29 cellular contexts compared by ENCODE assay signal in genomic region chr1:160024195-160024905, GRCh38. TPM values are rescaled to one million over a fixed set of nuclear protein-coding genes. Genes with fewer than 3 reads are reported as not detected.
DNase-seq lines count a peak whose midpoint lies in the region; ATAC-seq, FAIRE-seq and TF ChIP-seq lines count a peak whose summit lies in the region.
"Had no signal": no experiment of that assay in that cellular context is flagged by ENCODE, and none has a peak within 500 bp of the region (broad histone marks: within the 10 kb centered on the region; RNA-seq: fewer than 3 reads in every experiment).

No MANE protein-coding gene starts in this region.

- no peak overlapping the region for H2AK5ac ChIP-seq in mesenchymal stem cell (ENCODE audit: low read length, severe bottlenecking)

- WGBS in small intestine, 3 donors, result 18 to 40% (median 36%) methylated on average over 2 of the region's 2 CpGs
- WGBS in mesenchymal stem cell, result 94% methylated on average over 2 of the region's 2 CpGs

- no peak overlapping the region for H2AFZ ChIP-seq in mesenchymal stem cell (ENCODE audit: low read depth, low read length)

- peak overlapping the region; percentile 54 for H3K27ac ChIP-seq in left ventricle myocardium inferior (replicated peaks)
- H3K27ac ChIP-seq in small intestine (ENCODE audit: low read depth in 1 of 2, low read length in 1 of 2), result no peak overlapping the region
- no peak overlapping the region for H3K27ac ChIP-seq in mesenchymal stem cell (ENCODE audit: low read length, poor library complexity, severe bottlenecking)
- H3K27ac ChIP-seq: esophagus squamous epithelium, left lung, upper lobe of right lung, WERI-Rb-1 had no signal

- no peak overlapping the region for H4K91ac ChIP-seq in mesenchymal stem cell (ENCODE audit: low read length)

- no peaks in the 10 kb centered on the region for H3K27me3 Mint-ChIP-seq in stimulated activated naive CD8-positive, alpha-beta T cell treated with anti-CD3 and anti-CD28 coated beads, Interleukin-15, amount 100 ng/mL, for 72 hours

- peaks cover 34% of the 10 kb centered on the region for H3K4me1 ChIP-seq in adipocyte (ENCODE audit: control insufficient read depth, insufficient read depth, low read length)
- peaks cover 39% of the 10 kb centered on the region for H3K4me1 ChIP-seq in left ventricle myocardium inferior
- H3K4me1 ChIP-seq in small intestine (ENCODE audit: control insufficient read depth in 2 of 2, insufficient read depth in 1 of 2, low read depth in 1 of 2, low read length in 1 of 2), result peaks cover 2 to 4% of the 10 kb centered on the region in 2 donors
- H3K4me1 ChIP-seq in mesenchymal stem cell (ENCODE audit: control insufficient read depth, insufficient read depth, low read depth, low read length), result no peaks in the 10 kb centered on the region
- H3K4me1 ChIP-seq: Caco-2 had no signal

- no peak overlapping the region for H3K23ac ChIP-seq in mesenchymal stem cell (ENCODE audit: low read length in 2 of 2)

- peak overlapping the region; percentile 72 for H3K9ac ChIP-seq in adipocyte (ENCODE audit: low read length)
- no peak overlapping the region for H3K9ac ChIP-seq in mesenchymal stem cell (ENCODE audit: low read length)

- H3K4me2 ChIP-seq in mesenchymal stem cell (ENCODE audit: low read length, poor library complexity, severe bottlenecking), result no peak overlapping the region

- TF ChIP-seq CTCF in left ventricle myocardium inferior (IDR thresholded peaks at IDR 0.05; ENCODE audit: borderline replicate concordance), result no peak

- intact Hi-C loops in left ventricle myocardium inferior (cut with micrococcal nuclease), result no loop called here
- intact Hi-C loops in posterior cingulate gyrus (cut with DNase I), result no loop called here

- peaks cover 8% of the 10 kb centered on the region for H3K4me1 Mint-ChIP-seq in stimulated activated naive CD8-positive, alpha-beta T cell treated with anti-CD3 and anti-CD28 coated beads, Interleukin-15, amount 100 ng/mL, for 72 hours
- H3K4me1 Mint-ChIP-seq: endodermal cell had no signal

- no peak overlapping the region for H2BK5ac ChIP-seq in mesenchymal stem cell (ENCODE audit: low read depth, low read length, poor library complexity, severe bottlenecking)

- DNase-seq in NCI-H2227 (lab: John Stamatoyannopoulos, UW; ENCODE audit: unreplicated experiment) (peak; percentile 76), adipocyte (ENCODE audit: low read depth) (no peak), left ventricle myocardium inferior (no peak), small intestine (peak; percentile 82), posterior cingulate gyrus (no peak), mesenchymal stem cell (no peak)
- no peak for DNase-seq in stimulated activated naive CD8-positive, alpha-beta T cell treated with anti-CD3 and anti-CD28 coated beads, Interleukin-15, amount 100 ng/mL, for 72 hours
- DNase-seq: activated CD4-positive, alpha-beta T cell treated with anti-CD3 and anti-CD28 coated beads for 48 hours; activated naive CD4-positive, alpha-beta T cell treated with Interleukin-2 at 50 U/mL for 16 hours; activated T-cell treated with anti-CD3 and anti-CD28 coated beads, Interleukin-2, amount 50 U/mL, for 48 hours; Caco-2; DMS79 treated with DMSO at 0.1 percent for 48 hours; endodermal cell; esophagus squamous epithelium; gastrocnemius medialis; H7; IMR-90; left lung; natural killer cell; NCI-H1048; NCI-H187 treated with DMSO at 0.1 percent for 48 hours; NCI-H774; stimulated activated CD4-positive, alpha-beta T cell treated with anti-CD3 and anti-CD28 coated beads, Interleukin-2, amount 100 ng/mL, for 24 hours; T-helper 9 cell; upper lobe of right lung; WERI-Rb-1 had no signal

- H3K9me3 ChIP-seq in adipocyte (ENCODE audit: control insufficient read depth, low read length), result no peaks in the 10 kb centered on the region
- H3K9me3 ChIP-seq in left ventricle myocardium inferior (replicated peaks), result no peaks in the 10 kb centered on the region
- H3K9me3 ChIP-seq in small intestine (ENCODE audit: control insufficient read depth, low read depth), result no peaks in the 10 kb centered on the region
- no peaks in the 10 kb centered on the region for H3K9me3 ChIP-seq in mesenchymal stem cell (ENCODE audit: control insufficient read depth, low read length)
- H3K9me3 ChIP-seq: Caco-2, esophagus squamous epithelium, gastrocnemius medialis, left lung, upper lobe of right lung had no signal

- no peak overlapping the region for H3K4ac ChIP-seq in mesenchymal stem cell (ENCODE audit: low read depth in 1 of 2, low read length in 2 of 2)

- no peak overlapping the region for H2BK15ac ChIP-seq in mesenchymal stem cell (ENCODE audit: low read depth, poor library complexity, severe bottlenecking)

- no peak overlapping the region for H2BK12ac ChIP-seq in mesenchymal stem cell (ENCODE audit: low read length in 2 of 2)

- H3K18ac ChIP-seq in mesenchymal stem cell (ENCODE audit: low read depth in 1 of 2, low read length in 2 of 2), result no peak overlapping the region

- H3K36me3 ChIP-seq in adipocyte (ENCODE audit: control insufficient read depth, insufficient read depth, low read length, severe bottlenecking) (no peaks in the 10 kb centered on the region), left ventricle myocardium inferior (no peaks in the 10 kb centered on the region), small intestine (ENCODE audit: control insufficient read depth in 2 of 2, insufficient read depth in 2 of 2, low read length in 2 of 2) (no peaks in the 10 kb centered on the region), mesenchymal stem cell (ENCODE audit: control insufficient read depth in 1 of 2, insufficient read depth in 2 of 2, low read depth in 1 of 2, low read length in 2 of 2) (no peaks in the 10 kb centered on the region)
- H3K36me3 ChIP-seq: esophagus squamous epithelium, gastrocnemius medialis, left lung, upper lobe of right lung, WERI-Rb-1 had no signal

- H3K27ac Mint-ChIP-seq in stimulated activated naive CD8-positive, alpha-beta T cell treated with anti-CD3 and anti-CD28 coated beads, Interleukin-15, amount 100 ng/mL, for 72 hours, result no peak overlapping the region
- H3K27ac Mint-ChIP-seq: endodermal cell, natural killer cell had no signal

- no peaks in the 10 kb centered on the region for H3K9me3 Mint-ChIP-seq in stimulated activated naive CD8-positive, alpha-beta T cell treated with anti-CD3 and anti-CD28 coated beads, Interleukin-15, amount 100 ng/mL, for 72 hours
- H3K9me3 Mint-ChIP-seq: endodermal cell, natural killer cell had no signal

- no peak overlapping the region for H2BK120ac ChIP-seq in mesenchymal stem cell (ENCODE audit: low read depth, low read length)

- H3K4me3 ChIP-seq in adipocyte (ENCODE audit: low read length) (peak overlapping the region; percentile 2), left ventricle myocardium inferior (no peak overlapping the region), small intestine (ENCODE audit: low read depth in 1 of 2, low read length in 2 of 2) (no peak overlapping the region), mesenchymal stem cell (ENCODE audit: insufficient read depth in 1 of 2, low read depth in 1 of 2, low read length in 2 of 2) (no peak overlapping the region)
- H3K4me3 ChIP-seq: esophagus squamous epithelium, gastrocnemius medialis, left lung, upper lobe of right lung had no signal

- no peak overlapping the region for H4K8ac ChIP-seq in mesenchymal stem cell (ENCODE audit: low read length)

- H3K4me3 Mint-ChIP-seq in stimulated activated naive CD8-positive, alpha-beta T cell treated with anti-CD3 and anti-CD28 coated beads, Interleukin-15, amount 100 ng/mL, for 72 hours, result no peak overlapping the region
- H3K4me3 Mint-ChIP-seq: endodermal cell, natural killer cell had no signal

- no peak overlapping the region for H3K14ac ChIP-seq in mesenchymal stem cell (ENCODE audit: low read length in 2 of 2)

- H3K27me3 ChIP-seq in adipocyte (replicated peaks; ENCODE audit: control insufficient read depth, insufficient read depth, low read length) (no peaks in the 10 kb centered on the region), left ventricle myocardium inferior (ENCODE audit: low read depth) (no peaks in the 10 kb centered on the region), small intestine (ENCODE audit: control insufficient read depth in 2 of 2, insufficient read depth in 2 of 2, low read length in 2 of 2) (no peaks in the 10 kb centered on the region), mesenchymal stem cell (ENCODE audit: control insufficient read depth in 1 of 2, insufficient read depth in 1 of 2, low read length in 2 of 2) (peaks cover 0 to 10% of the 10 kb centered on the region in 2 experiments)
- H3K27me3 ChIP-seq: esophagus squamous epithelium, gastrocnemius medialis, left lung, upper lobe of right lung had no signal

- no peak for FAIRE-seq in small intestine (lab: Jason Lieb, UNC)
- FAIRE-seq: bronchial epithelial cell, GM18507 had no signal

- H3K79me1 ChIP-seq in mesenchymal stem cell (replicated peaks; ENCODE audit: low read length, poor library complexity, severe bottlenecking), result no peaks in the 10 kb centered on the region

- ATAC-seq in stimulated activated naive CD8-positive, alpha-beta T cell treated with anti-CD3 and anti-CD28 coated beads, Interleukin-15, amount 100 ng/mL, for 72 hours, result no peak
- ATAC-seq: left lung, natural killer cell, upper lobe of right lung had no signal

RNA-seq across cellular contexts. Expression of gene PIGM, which starts 7.4 kb away (rescaled TPM):
- total RNA-seq in left ventricle myocardium inferior, result 2.5 TPM
- polyA plus RNA-seq in small intestine, result 1 to 10 TPM; 1.1 to 4.0 (median 1.4) TPM
- 6.0 TPM for polyA plus RNA-seq in mesenchymal stem cell (2013, experiment 1 of 2)
- polyA plus RNA-seq in mesenchymal stem cell (2013, experiment 2 of 2), result 6.0 TPM

RNA-seq across cellular contexts. Expression of gene KCNJ10, which starts 45.6 kb away (rescaled TPM):
- total RNA-seq in left ventricle myocardium inferior, result not detected
- polyA plus RNA-seq in small intestine, result under 1 TPM in 1 of 3 donors, not detected in 2; 0.25 TPM
- polyA plus RNA-seq in mesenchymal stem cell (2013, experiment 1 of 2), result not detected
- polyA plus RNA-seq in mesenchymal stem cell (2013, experiment 2 of 2), result not detected
- total RNA-seq: bronchial epithelial cell, gastrocnemius medialis, H7, IMR-90, natural killer cell, omental fat pad, upper lobe of right lung had no signal
- polyA plus RNA-seq: IMR-90 had no signal

RNA-seq across cellular contexts. Expression of gene KCNJ9, which starts 57.0 kb away (rescaled TPM):
- 0.05 TPM for total RNA-seq in left ventricle myocardium inferior
- under 1 TPM in 1 of 3 donors, not detected in 2; 0.19 TPM for polyA plus RNA-seq in small intestine
- polyA plus RNA-seq in mesenchymal stem cell (2013, experiment 1 of 2), result not detected
- polyA plus RNA-seq in mesenchymal stem cell (2013, experiment 2 of 2), result not detected
- total RNA-seq: Caco-2, endodermal cell, esophagus squamous epithelium, gastrocnemius medialis, H7, IMR-90, left lung, natural killer cell, omental fat pad, upper lobe of right lung had no signal
- polyA plus RNA-seq: IMR-90 had no signal

Comparison
In these comparisons a context has a peak if more than half of its experiments do, and no peak if none do; other contexts are left out.
1. DNase-seq: peak in NCI-H2227 (single experiment) and small intestine (single experiment); none in adipocyte (single experiment), left ventricle myocardium inferior (single experiment), posterior cingulate gyrus (0 of 10), mesenchymal stem cell (single experiment) and stimulated activated naive CD8-positive, alpha-beta T cell treated with anti-CD3 and anti-CD28 coated beads, Interleukin-15, amount 100 ng/mL, for 72 hours (0 of 2).